Comparison of ENCODE assay signal across 14 cellular contexts in genomic region chr14:76901171-76902055, GRCh38.
DNase-seq lines count a peak whose midpoint lies in the region; TF ChIP-seq lines count a peak whose summit lies in the region.
"Had no signal": no experiment of that assay in that cellular context is flagged by ENCODE, and none has a peak within 500 bp of the region (broad histone marks: within the 10 kb centered on the region; RNA-seq: fewer than 3 reads in every experiment).

No MANE protein-coding gene starts in this region.

- WGBS in esophagus squamous epithelium, 2 donors = 17 to 44% methylated on average over 5 to 6 of the region's 6 CpGs
- WGBS in prostate gland = 29% methylated on average over 6 of the region's 6 CpGs

- DNase-seq in AG10803 (ENCODE audit: low read depth) (peak; percentile 93), adipocyte (ENCODE audit: low read depth) (peak; percentile 74), esophagus squamous epithelium (lab: John Stamatoyannopoulos, UW) (no peak), prostate gland (ENCODE audit: low spot score) (peak; percentile 83), islet precursor cell (no peak), NCI-H2227 treated with DMSO at 0.1 percent for 48 hours (lab: John Stamatoyannopoulos, UW) (no peak), NCI-H510A (lab: John Stamatoyannopoulos, UW) (no peak)
- no peak for DNase-seq in activated CD4-positive, alpha-beta T cell treated with anti-CD3 and anti-CD28 coated beads, Interleukin-2, amount 50 U/mL, for 1 hour
- DNase-seq: activated CD4-positive, CD25-positive, alpha-beta regulatory T cell treated with anti-CD3 and anti-CD28 coated beads, Interleukin-2, amount 50 U/mL, for 72 hours; activated T-cell treated with anti-CD3 and anti-CD28 coated beads, Interleukin-2, amount 50 U/mL, for 4 hours; AML-193; amygdala; DMS53; effector CD8-positive, alpha-beta T cell had no signal

- no peak overlapping the region for H3K9ac ChIP-seq in adipocyte (ENCODE audit: low read length)

- no peak for TF ChIP-seq CTCF in AG10803 (conservative IDR thresholded peaks at IDR 0.05; ENCODE audit: low read length)
- TF ChIP-seq CTCF in esophagus squamous epithelium (IDR thresholded peaks at IDR 0.05) = no peak
- TF ChIP-seq CTCF in prostate gland (IDR thresholded peaks at IDR 0.05) = no peak

- H3K4me3 ChIP-seq in AG10803 (ENCODE audit: low read length) (no peak overlapping the region), adipocyte (ENCODE audit: low read length) (no peak overlapping the region), esophagus squamous epithelium (no peak overlapping the region), prostate gland (no peak overlapping the region)

- intact Hi-C loops in esophagus squamous epithelium (cut with DNase I) (no loop called here), prostate gland (cut with DNase I) (no loop called here)

- H3K9me3 ChIP-seq in adipocyte (ENCODE audit: control insufficient read depth, low read length) (no peaks in the 10 kb centered on the region), esophagus squamous epithelium (no peaks in the 10 kb centered on the region), prostate gland (no peaks in the 10 kb centered on the region)

- H3K27me3 ChIP-seq in adipocyte (replicated peaks; ENCODE audit: control insufficient read depth, insufficient read depth, low read length) (no peaks in the 10 kb centered on the region), esophagus squamous epithelium (no peaks in the 10 kb centered on the region), prostate gland (replicated peaks; ENCODE audit: insufficient read depth) (no peaks in the 10 kb centered on the region)

- peak overlapping the region; percentile 17 to 87 (median 48) for H3K27ac ChIP-seq in esophagus squamous epithelium
- peak overlapping the region; percentile 56 to 74 for H3K27ac ChIP-seq in prostate gland

- no peak for TF ChIP-seq POLR2A in esophagus squamous epithelium (IDR thresholded peaks at IDR 0.05)
- TF ChIP-seq POLR2A in prostate gland (IDR thresholded peaks at IDR 0.05) = no peak

- H3K36me3 ChIP-seq in adipocyte (ENCODE audit: control insufficient read depth, insufficient read depth, low read length, severe bottlenecking) (no peaks in the 10 kb centered on the region), esophagus squamous epithelium (no peaks in the 10 kb centered on the region), prostate gland (no peaks in the 10 kb centered on the region)

- peaks cover 37% of the 10 kb centered on the region for H3K4me1 ChIP-seq in adipocyte (ENCODE audit: control insufficient read depth, insufficient read depth, low read length)
- H3K4me1 ChIP-seq in esophagus squamous epithelium = peaks cover 18 to 55% (median 19%) of the 10 kb centered on the region in 3 donors
- peaks cover 27% of the 10 kb centered on the region for H3K4me1 ChIP-seq in prostate gland (replicated peaks)

Comparison
In these comparisons a context has a peak if more than half of its experiments do, and no peak if none do; other contexts are left out.
1. DNase-seq: peak in AG10803 (single experiment), adipocyte (single experiment) and prostate gland (single experiment); none in esophagus squamous epithelium (single experiment), islet precursor cell (single experiment), NCI-H2227 treated with DMSO at 0.1 percent for 48 hours (single experiment), NCI-H510A (single experiment) and activated CD4-positive, alpha-beta T cell treated with anti-CD3 and anti-CD28 coated beads, Interleukin-2, amount 50 U/mL, for 1 hour (single experiment).